In the genomic region with DNA sequence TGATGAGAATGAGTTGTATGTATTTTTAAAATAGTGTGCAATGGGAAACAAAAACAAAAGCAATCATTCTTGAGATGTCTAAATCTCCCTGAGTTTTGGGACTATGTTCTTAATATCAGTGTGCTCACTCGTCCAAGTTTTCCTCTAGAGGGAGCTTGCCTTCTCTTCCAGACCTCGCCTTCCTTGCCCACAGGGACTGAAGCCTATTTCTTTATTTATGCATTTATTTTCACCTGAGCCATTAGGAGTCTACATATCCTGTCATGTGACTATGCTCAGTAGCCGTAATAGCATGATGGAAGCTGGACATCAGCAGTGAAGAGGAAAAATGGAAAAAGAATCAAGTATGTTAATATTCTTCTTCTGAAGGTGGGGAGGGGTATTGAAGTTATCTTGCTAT, we compare ENCODE assay signal across 13 cellular contexts.
DNase-seq lines count a peak whose midpoint lies in the region; ATAC-seq and TF ChIP-seq lines count a peak whose summit lies in the region.
"Had no signal": no experiment of that assay in that cellular context is flagged by ENCODE, and none has a peak within 500 bp of the region (broad histone marks: within the 10 kb centered on the region; RNA-seq: fewer than 3 reads in every experiment).

No MANE protein-coding gene starts in this region.

- DNase-seq in NCI-H82 (lab: John Stamatoyannopoulos, UW) (peak; percentile 43), NCI-H82 treated with DMSO at 0.1 percent for 48 hours (lab: John Stamatoyannopoulos, UW; ENCODE audit: unreplicated experiment) (no peak), OCI-M1 (lab: John Stamatoyannopoulos, UW) (peak; percentile 57), fibroblast of mammary gland (ENCODE audit: low read depth) (peak; percentile 16), smooth muscle cell (lab: John Stamatoyannopoulos, UW; ENCODE audit: unreplicated experiment) (no peak), NCI-H187 (lab: John Stamatoyannopoulos, UW) (no peak), AML-193 (lab: John Stamatoyannopoulos, UW) (no peak)
- DNase-seq: C1 segment of cervical spinal cord, islet precursor cell, NCI-H510A, retina, T-helper 9 cell had no signal

- H3K27me3 ChIP-seq in smooth muscle cell (ENCODE audit: low read depth) = no peaks in the 10 kb centered on the region

- no peaks in the 10 kb centered on the region for H3F3A ChIP-seq in smooth muscle cell (ENCODE audit: low read depth)

- no peaks in the 10 kb centered on the region for H3K9me3 ChIP-seq in smooth muscle cell (replicated peaks; ENCODE audit: low read depth)

- H3K4me2 ChIP-seq in smooth muscle cell = no peak overlapping the region

- no peaks in the 10 kb centered on the region for H3K4me1 ChIP-seq in smooth muscle cell (ENCODE audit: low read depth)

- H3K9ac ChIP-seq in smooth muscle cell (ENCODE audit: low read depth) = no peak overlapping the region

- H4K20me1 ChIP-seq in smooth muscle cell (ENCODE audit: low read depth) = no peaks in the 10 kb centered on the region

- H3K27ac ChIP-seq in smooth muscle cell (ENCODE audit: low read depth) = no peak overlapping the region

- TF ChIP-seq CTCF in fibroblast of mammary gland (conservative IDR thresholded peaks at IDR 0.05; ENCODE audit: control insufficient read depth, insufficient read depth, low read depth, low read length) (peak; percentile 38), smooth muscle cell (IDR thresholded peaks at IDR 0.05; ENCODE audit: borderline replicate concordance, insufficient read depth, poor library complexity, severe bottlenecking) (peak; percentile 20)

- no peak overlapping the region for H2AFZ ChIP-seq in smooth muscle cell (ENCODE audit: low read depth)

- no peaks in the 10 kb centered on the region for H3K79me2 ChIP-seq in smooth muscle cell (ENCODE audit: low read depth)

- 48% methylated on average over 3 of the region's 3 CpGs for whole genome bisulfite sequencing in smooth muscle cell (ENCODE audit: low lambda C conversion rate)

- H3K4me3 ChIP-seq in fibroblast of mammary gland (ENCODE audit: control insufficient read depth, low read depth, low read length) = no peak overlapping the region
- no peak overlapping the region for H3K4me3 ChIP-seq in smooth muscle cell

- ATAC-seq in GM21723 (IDR thresholded peaks at IDR 0.05; ENCODE audit: unreplicated experiment) = no peak

- H3K36me3 ChIP-seq in smooth muscle cell (ENCODE audit: low read depth) = no peaks in the 10 kb centered on the region

Comparison
In these comparisons a context has a peak if more than half of its experiments do, and no peak if none do; other contexts are left out.
1. DNase-seq: peak in NCI-H82 (single experiment), OCI-M1 (single experiment) and fibroblast of mammary gland (single experiment); none in NCI-H82 treated with DMSO at 0.1 percent for 48 hours (single experiment), smooth muscle cell (single experiment), NCI-H187 (0 of 2) and AML-193 (0 of 2).